ENCODE assay signal across 27 cellular contexts in genomic region chr2:10971131-10971854, GRCh38. TPM values are rescaled to one million over a fixed set of nuclear protein-coding genes. Genes with fewer than 3 reads are reported as not detected.
DNase-seq lines count a peak whose midpoint lies in the region; ATAC-seq, FAIRE-seq and TF ChIP-seq lines count a peak whose summit lies in the region.
"Had no signal": no experiment of that assay in that cellular context is flagged by ENCODE, and none has a peak within 500 bp of the region (broad histone marks: within the 10 kb centered on the region; RNA-seq: fewer than 3 reads in every experiment).

No MANE protein-coding gene starts in this region.

- H4K20me1 ChIP-seq in BLaER1 treated with 17β-estradiol and CSF1 and Interleukin-3, amounts not matched to agents 10 nM and 100 nM, result no peaks in the 10 kb centered on the region

- TF ChIP-seq POLR2A in GM12891 (IDR thresholded peaks at IDR 0.05; ENCODE audit: low read depth, low read length), result no peak

- H3K4ac ChIP-seq in mesenchymal stem cell (ENCODE audit: low read depth in 1 of 2, low read length in 2 of 2), result no peak overlapping the region

- no peak overlapping the region for H4K91ac ChIP-seq in mesenchymal stem cell (ENCODE audit: low read length)

- H3K18ac ChIP-seq in mesenchymal stem cell (ENCODE audit: low read depth in 1 of 2, low read length in 2 of 2), result no peak overlapping the region

- H2AFZ ChIP-seq in mesenchymal stem cell (ENCODE audit: low read depth, low read length), result no peak overlapping the region

- no peaks in the 10 kb centered on the region for H3K36me3 ChIP-seq in BLaER1 treated with 17β-estradiol and CSF1 and Interleukin-3, amounts not matched to agents 10 nM and 100 nM
- H3K36me3 ChIP-seq in mesenchymal stem cell (ENCODE audit: control insufficient read depth in 1 of 2, insufficient read depth in 2 of 2, low read depth in 1 of 2, low read length in 2 of 2), result no peaks in the 10 kb centered on the region
- H3K36me3 ChIP-seq: BE2C, MG63, Peyer's patch had no signal

- H2BK12ac ChIP-seq in mesenchymal stem cell (ENCODE audit: low read length in 2 of 2), result peak overlapping the region in 1 of 2 experiments; percentile 66

- ATAC-seq in sciatic nerve, result no peak
- ATAC-seq: A549, K562, SK-N-SH treated with all-trans-retinoic acid at 6 μM for 48 hours, T-cell had no signal

- H3K79me1 ChIP-seq in mesenchymal stem cell (replicated peaks; ENCODE audit: low read length, poor library complexity, severe bottlenecking), result no peaks in the 10 kb centered on the region

- H3K4me2 ChIP-seq in BLaER1 treated with 17β-estradiol and CSF1 and Interleukin-3, amounts not matched to agents 10 nM and 100 nM, result peak overlapping the region; percentile 28 to 83 (median 80)
- H3K4me2 ChIP-seq in mesenchymal stem cell (ENCODE audit: low read length, poor library complexity, severe bottlenecking), result no peak overlapping the region
- H3K4me2 ChIP-seq: A549 had no signal

- H4K8ac ChIP-seq in mesenchymal stem cell (ENCODE audit: low read length), result no peak overlapping the region

- H2BK15ac ChIP-seq in mesenchymal stem cell (ENCODE audit: low read depth, poor library complexity, severe bottlenecking), result no peak overlapping the region

- H3K27ac ChIP-seq in BLaER1 treated with 17β-estradiol and CSF1 and Interleukin-3, amounts not matched to agents 10 nM and 100 nM, result peak overlapping the region in 8 of 11 experiments; percentile 35 to 74 (median 55); a peak in 13 of 22 replicates
- no peak overlapping the region for H3K27ac ChIP-seq in mesenchymal stem cell (ENCODE audit: low read length, poor library complexity, severe bottlenecking)
- H3K27ac ChIP-seq: A549, Peyer's patch had no signal

- peak overlapping the region; percentile 80 for H2BK120ac ChIP-seq in mesenchymal stem cell (ENCODE audit: low read depth, low read length)

- peak overlapping the region in 1 of 2 experiments; percentile 51 for H3K14ac ChIP-seq in mesenchymal stem cell (ENCODE audit: low read length in 2 of 2)

- peaks cover 0 to 5% (median 0%) of the 10 kb centered on the region in 11 experiments; a peak in 4 of 22 replicates for H3K9me3 ChIP-seq in BLaER1 treated with 17β-estradiol and CSF1 and Interleukin-3, amounts not matched to agents 10 nM and 100 nM (replicated peaks in 1 of 11)
- no peaks in the 10 kb centered on the region for H3K9me3 ChIP-seq in mesenchymal stem cell (ENCODE audit: control insufficient read depth, low read length)
- H3K9me3 ChIP-seq: A549, BE2C, MG63, Peyer's patch had no signal

- H3K4me3 ChIP-seq in BLaER1 treated with 17β-estradiol and CSF1 and Interleukin-3, amounts not matched to agents 10 nM and 100 nM, result no peak overlapping the region
- H3K4me3 ChIP-seq in mesenchymal stem cell (ENCODE audit: insufficient read depth in 1 of 2, low read depth in 1 of 2, low read length in 2 of 2), result no peak overlapping the region
- H3K4me3 ChIP-seq: A549, K562, MG63, Peyer's patch had no signal

- H2AK5ac ChIP-seq in mesenchymal stem cell (ENCODE audit: low read length, severe bottlenecking), result no peak overlapping the region

- 88% methylated on average over 14 of the region's 14 CpGs for WGBS in mesenchymal stem cell

- DNase-seq in NCI-H69 (lab: John Stamatoyannopoulos, UW), result peak; percentile 60
- DNase-seq in mesenchymal stem cell, result no peak
- peak; percentile 41 for DNase-seq in sciatic nerve (ENCODE audit: low spot score)
- no peak for DNase-seq in GM12891 (ENCODE audit: insufficient read length, low spot score)
- no peak for DNase-seq in superior temporal gyrus (ENCODE audit: extremely low spot score)
- no peak for DNase-seq in HK-2 (ENCODE audit: unreplicated experiment)
- DNase-seq: Caco-2; CD4-positive, alpha-beta T cell; DMS153; MG63; NCI-H1694 treated with DMSO at 0.1 percent for 48 hours; NCI-H2081 treated with DMSO at 0.1 percent for 48 hours; NCI-H226; NCI-H510A treated with DMSO at 0.1 percent for 48 hours; NCI-H774; Peyer's patch; T-cell had no signal

- H3K9ac ChIP-seq in BLaER1 treated with 17β-estradiol and CSF1 and Interleukin-3, amounts not matched to agents 10 nM and 100 nM, result peak overlapping the region in 6 of 11 experiments; percentile 10 to 66 (median 44); a peak in 9 of 22 replicates
- H3K9ac ChIP-seq in mesenchymal stem cell (ENCODE audit: low read length), result no peak overlapping the region

- intact Hi-C loops in sciatic nerve (cut with DNase I), result no loop called here

- H3K27me3 ChIP-seq in BLaER1 treated with 17β-estradiol and CSF1 and Interleukin-3, amounts not matched to agents 10 nM and 100 nM, result no peaks in the 10 kb centered on the region
- H3K27me3 ChIP-seq in mesenchymal stem cell (ENCODE audit: control insufficient read depth in 1 of 2, insufficient read depth in 1 of 2, low read length in 2 of 2), result peaks cover 24 to 39% of the 10 kb centered on the region in 2 experiments
- H3K27me3 ChIP-seq: BE2C, MG63, Peyer's patch had no signal

- FAIRE-seq in GM12891 (lab: Jason Lieb, UNC), result no peak
- FAIRE-seq: A549, GM18507, GM19239, H54, HepG2, K562 had no signal

- peak overlapping the region in 1 of 2 experiments; percentile 31 for H3K23ac ChIP-seq in mesenchymal stem cell (ENCODE audit: low read length in 2 of 2)

- H3K4me1 ChIP-seq in BLaER1 treated with 17β-estradiol and CSF1 and Interleukin-3, amounts not matched to agents 10 nM and 100 nM, result peaks cover 14 to 44% (median 35%) of the 10 kb centered on the region in 10 experiments
- no peaks in the 10 kb centered on the region for H3K4me1 ChIP-seq in mesenchymal stem cell (ENCODE audit: control insufficient read depth, insufficient read depth, low read depth, low read length)
- H3K4me1 ChIP-seq: A549, Caco-2, Peyer's patch had no signal

- H2BK5ac ChIP-seq in mesenchymal stem cell (ENCODE audit: low read depth, low read length, poor library complexity, severe bottlenecking), result no peak overlapping the region

TF ChIP-seq in GM12891, 5 proteins besides CTCF, POLR2A, EP300 and RAD21:
- TF ChIP-seq PAX5 (IDR thresholded peaks at IDR 0.05; ENCODE audit: insufficient read depth, low read length, severe bottlenecking) (no peak), SPI1 (IDR thresholded peaks at IDR 0.05; ENCODE audit: low read depth, low read length) (no peak), TAF1 (IDR thresholded peaks at IDR 0.05; ENCODE audit: low read depth, low read length) (no peak), POLR2AphosphoS5 (IDR thresholded peaks at IDR 0.05; ENCODE audit: low read depth, low read length) (no peak), POU2F2 (IDR thresholded peaks at IDR 0.05; ENCODE audit: low read depth, low read length) (no peak)

RNA-seq across cellular contexts. Expression of gene KCNF1, which starts 59.6 kb away (rescaled TPM):
- 1.2 TPM for polyA plus RNA-seq in mesenchymal stem cell (2013, experiment 1 of 2)
- 1.3 TPM for polyA plus RNA-seq in mesenchymal stem cell (2013, experiment 2 of 2)
- total RNA-seq in sciatic nerve, result 0.94 TPM
- not detected for polyA plus RNA-seq in GM12891 (2012; ENCODE audit: low read depth, missing spikeins)
- total RNA-seq: CD4-positive, alpha-beta T cell; K562; OCI-LY7; T-cell had no signal
- polyA plus RNA-seq: K562 had no signal

Comparison
In these comparisons a context has a peak if more than half of its experiments do, and no peak if none do; other contexts are left out.
1. DNase-seq: peak in NCI-H69 (single experiment) and sciatic nerve (single experiment); none in mesenchymal stem cell (single experiment), GM12891 (single experiment), superior temporal gyrus (single experiment) and HK-2 (single experiment).